8 cellular contexts compared by ENCODE assay signal in the genomic region with DNA sequence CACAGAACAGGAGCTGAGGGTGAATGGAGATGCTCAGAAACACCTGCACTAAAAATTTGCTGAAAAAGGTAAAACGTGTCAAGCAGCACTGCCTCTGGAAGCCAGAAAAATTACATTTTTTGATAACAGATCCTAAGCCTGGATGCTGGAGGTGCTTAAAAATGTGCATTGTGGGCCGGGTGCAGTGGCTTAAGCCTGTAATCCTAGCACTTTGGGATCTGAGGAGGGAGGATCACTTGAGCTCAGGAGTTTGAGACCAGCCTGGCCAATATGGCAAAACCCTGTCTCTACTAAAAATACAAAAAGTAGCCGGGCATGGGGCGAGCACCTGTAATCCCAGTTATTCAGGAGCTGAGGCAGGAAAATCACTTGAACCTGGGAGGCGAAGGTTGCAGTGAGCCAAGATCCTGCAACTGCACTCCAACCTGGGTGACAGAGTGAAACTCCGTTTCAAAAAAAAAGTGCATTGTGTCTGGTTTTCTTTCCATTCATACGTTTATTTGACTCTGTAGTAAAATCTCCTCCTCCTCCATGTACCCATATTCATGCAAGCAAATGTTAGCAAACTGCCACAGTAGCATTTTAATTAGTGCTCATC. TPM values are rescaled to one million over a fixed set of nuclear protein-coding genes. Genes with fewer than 3 reads are reported as not detected.
A peak's percentile ranks its signal among the peaks of the same experiment; 100 is the strongest.
DNase-seq lines count a peak whose midpoint lies in the region; ATAC-seq and TF ChIP-seq lines count a peak whose summit lies in the region.

No MANE protein-coding gene starts in this region.

- H3K27me3 Mint-ChIP-seq in activated CD8-positive, alpha-beta memory T cell treated with anti-CD3 and anti-CD28 coated beads, Interleukin-2, amount 10 ng/mL, durations not matched to agents 7 days and 5 days = no peaks in the 10 kb centered on the region

- peak overlapping the region; percentile 84 for H3K27ac ChIP-seq in layer of hippocampus (ENCODE audit: low read depth, low read length)
- peak overlapping the region; percentile 79 to 83 for H3K27ac ChIP-seq in tibial artery

- no peaks in the 10 kb centered on the region for H3K9me3 Mint-ChIP-seq in activated CD8-positive, alpha-beta memory T cell treated with anti-CD3 and anti-CD28 coated beads, Interleukin-2, amount 10 ng/mL, durations not matched to agents 7 days and 5 days (ENCODE audit: low read depth)
- H3K9me3 Mint-ChIP-seq in activated naive CD4-positive, alpha-beta T cell treated with anti-CD3 and anti-CD28 coated beads, Interleukin-2, amount 50 U/mL, for 72 hours = no peaks in the 10 kb centered on the region

- no peak for TF ChIP-seq CTCF in tibial artery (IDR thresholded peaks at IDR 0.05)

- ATAC-seq in activated CD8-positive, alpha-beta memory T cell treated with anti-CD3 and anti-CD28 coated beads, Interleukin-2, amount 10 ng/mL, durations not matched to agents 7 days and 5 days = peak; percentile 3
- ATAC-seq in activated naive CD4-positive, alpha-beta T cell treated with anti-CD3 and anti-CD28 coated beads, Interleukin-2, amount 50 U/mL, for 72 hours = peak in 1 of 2 donors; percentile 2

- H3K36me3 Mint-ChIP-seq in activated CD8-positive, alpha-beta memory T cell treated with anti-CD3 and anti-CD28 coated beads, Interleukin-2, amount 10 ng/mL, durations not matched to agents 7 days and 5 days = peaks cover 25% of the 10 kb centered on the region
- H3K36me3 Mint-ChIP-seq in activated naive CD4-positive, alpha-beta T cell treated with anti-CD3 and anti-CD28 coated beads, Interleukin-2, amount 50 U/mL, for 72 hours = peaks cover 22 to 26% of the 10 kb centered on the region in 2 donors

- no peaks in the 10 kb centered on the region for H3K27me3 ChIP-seq in layer of hippocampus (ENCODE audit: control insufficient read depth, insufficient read depth, low read length)
- H3K27me3 ChIP-seq in tibial artery = no peaks in the 10 kb centered on the region

- peak overlapping the region; percentile 94 for H3K4me3 Mint-ChIP-seq in activated CD8-positive, alpha-beta memory T cell treated with anti-CD3 and anti-CD28 coated beads, Interleukin-2, amount 10 ng/mL, durations not matched to agents 7 days and 5 days

- H3K4me1 ChIP-seq in tibial artery = peaks cover 0 to 14% (median 4%) of the 10 kb centered on the region in 4 donors

- peak overlapping the region; percentile 59 to 66 for H3K4me3 ChIP-seq in tibial artery

- peaks cover 40% of the 10 kb centered on the region for H3K4me1 Mint-ChIP-seq in activated CD8-positive, alpha-beta memory T cell treated with anti-CD3 and anti-CD28 coated beads, Interleukin-2, amount 10 ng/mL, durations not matched to agents 7 days and 5 days

- intact Hi-C loops in tibial artery (cut with DNase I; ENCODE audit: low total_unique reads) = loop anchor here (5.0 kb wide), 1 partner anchor 34 kb away; a partner anchor contains a TSS

- DNase-seq in activated CD8-positive, alpha-beta memory T cell treated with anti-CD3 and anti-CD28 coated beads, Interleukin-2, amount 10 ng/mL, durations not matched to agents 7 days and 5 days = no peak
- DNase-seq in activated CD8-positive, alpha-beta memory T cell treated with anti-CD3 and anti-CD28 coated beads for 24 hours = no peak
- no peak for DNase-seq in activated naive CD4-positive, alpha-beta T cell treated with anti-CD3 and anti-CD28 coated beads, Interleukin-2, amount 50 U/mL, for 72 hours (ENCODE audit: low spot score in 2 of 2)
- no peak for DNase-seq in tibial artery
- no peak for DNase-seq in SW480 (ENCODE audit: low spot score)
- no peak for DNase-seq in T-helper 9 cell
- DNase-seq in putamen (ENCODE audit: low spot score) = no peak

- CTCF ChIA-PET in activated CD8-positive, alpha-beta memory T cell treated with anti-CD3 and anti-CD28 coated beads, Interleukin-2, amount 10 ng/mL, durations not matched to agents 7 days and 5 days (lab: Charles Lee) = no interaction called here

- no peaks in the 10 kb centered on the region for H3K9me3 ChIP-seq in tibial artery

- peak overlapping the region; percentile 96 for H3K27ac Mint-ChIP-seq in activated CD8-positive, alpha-beta memory T cell treated with anti-CD3 and anti-CD28 coated beads, Interleukin-2, amount 10 ng/mL, durations not matched to agents 7 days and 5 days
- peak overlapping the region; percentile 69 to 94 for H3K27ac Mint-ChIP-seq in activated naive CD4-positive, alpha-beta T cell treated with anti-CD3 and anti-CD28 coated beads, Interleukin-2, amount 50 U/mL, for 72 hours

- peaks cover 0 to 2% (median 0%) of the 10 kb centered on the region in 3 donors for H3K36me3 ChIP-seq in tibial artery

RNA-seq across cellular contexts. Expression of a gene that starts 0.6 kb away (rescaled TPM):
- total RNA-seq in activated CD8-positive, alpha-beta memory T cell treated with anti-CD3 and anti-CD28 coated beads, Interleukin-2, amount 10 ng/mL, durations not matched to agents 7 days and 5 days = 10 to 100 TPM; 47.6 to 64.7 TPM
- 10 to 100 TPM; 47.8 to 79.8 TPM for total RNA-seq in activated naive CD4-positive, alpha-beta T cell treated with anti-CD3 and anti-CD28 coated beads, Interleukin-2, amount 50 U/mL, for 72 hours

RNA-seq across cellular contexts. Expression of a gene that starts 18.6 kb away (rescaled TPM):
- 10 to 100 TPM; 24.8 to 26.7 TPM for total RNA-seq in activated CD8-positive, alpha-beta memory T cell treated with anti-CD3 and anti-CD28 coated beads, Interleukin-2, amount 10 ng/mL, durations not matched to agents 7 days and 5 days
- total RNA-seq in activated naive CD4-positive, alpha-beta T cell treated with anti-CD3 and anti-CD28 coated beads, Interleukin-2, amount 50 U/mL, for 72 hours = 10 to 100 TPM; 23.5 to 43.5 TPM

RNA-seq across cellular contexts. Expression of a gene that starts 36.5 kb away (rescaled TPM):
- 10 to 100 TPM; 57.4 to 60.1 TPM for total RNA-seq in activated CD8-positive, alpha-beta memory T cell treated with anti-CD3 and anti-CD28 coated beads, Interleukin-2, amount 10 ng/mL, durations not matched to agents 7 days and 5 days
- 100 to 1,000 TPM in 1 of 2 donors, 10 to 100 TPM in 1; 78.2 to 121 TPM for total RNA-seq in activated naive CD4-positive, alpha-beta T cell treated with anti-CD3 and anti-CD28 coated beads, Interleukin-2, amount 50 U/mL, for 72 hours

RNA-seq across cellular contexts. Expression of a gene that starts 38.8 kb away (rescaled TPM):
- total RNA-seq in activated CD8-positive, alpha-beta memory T cell treated with anti-CD3 and anti-CD28 coated beads, Interleukin-2, amount 10 ng/mL, durations not matched to agents 7 days and 5 days = 10 to 100 TPM; 50.1 to 63.9 TPM
- 10 to 100 TPM; 49.7 to 63.8 TPM for total RNA-seq in activated naive CD4-positive, alpha-beta T cell treated with anti-CD3 and anti-CD28 coated beads, Interleukin-2, amount 50 U/mL, for 72 hours

RNA-seq across cellular contexts. Expression of a gene that starts 56.3 kb away (rescaled TPM):
- total RNA-seq in activated CD8-positive, alpha-beta memory T cell treated with anti-CD3 and anti-CD28 coated beads, Interleukin-2, amount 10 ng/mL, durations not matched to agents 7 days and 5 days = 10 to 100 TPM; 25.1 to 26.5 TPM
- total RNA-seq in activated naive CD4-positive, alpha-beta T cell treated with anti-CD3 and anti-CD28 coated beads, Interleukin-2, amount 50 U/mL, for 72 hours = 10 to 100 TPM; 21.8 to 37.0 TPM
